ENCODE assay signal across 23 cellular contexts in genomic region chr16:13791095-13791494, GRCh38.
"Had no signal": no experiment of that assay in that cellular context is flagged by ENCODE, and none has a peak within 500 bp of the region (broad histone marks: within the 10 kb centered on the region; RNA-seq: fewer than 3 reads in every experiment).

No MANE protein-coding gene starts in this region.

- H3K9me3 Mint-ChIP-seq: stimulated activated naive CD8-positive, alpha-beta T cell treated with anti-CD3 and anti-CD28 coated beads, Interleukin-15, Interleukin-2, amounts not matched to agents 100 ng/mL and 50 ng/mL, for 24 hours had no signal

- H3K4me3 Mint-ChIP-seq: naive thymus-derived CD8-positive, alpha-beta T cell; nephron; neural progenitor cell; stimulated activated effector memory CD8-positive, alpha-beta T cell treated with anti-CD3 and anti-CD28 coated beads, Interleukin-12 subunit alpha, Interleukin-12 subunit beta, amount 100 ng/mL, for 72 hours; stimulated activated naive CD8-positive, alpha-beta T cell treated with anti-CD3 and anti-CD28 coated beads, Interleukin-15, Interleukin-2, amounts not matched to agents 100 ng/mL and 50 ng/mL, for 24 hours had no signal

- H3K27me3 Mint-ChIP-seq: stimulated activated naive CD8-positive, alpha-beta T cell treated with anti-CD3 and anti-CD28 coated beads, Interleukin-15, Interleukin-2, amounts not matched to agents 100 ng/mL and 50 ng/mL, for 24 hours had no signal

- DNase-seq: naive thymus-derived CD8-positive, alpha-beta T cell; occipital lobe; ovary; posterior cingulate gyrus; psoas muscle; right cardiac atrium; right lobe of liver; sigmoid colon; small intestine; stimulated activated CD4-positive, alpha-beta T cell treated with anti-CD3 and anti-CD28 coated beads, Interleukin-15, amount 100 ng/mL, for 24 hours; stimulated activated CD4-positive, alpha-beta T cell treated with anti-CD3 and anti-CD28 coated beads, Interleukin-2, amount 100 ng/mL, for 24 hours; stimulated activated CD4-positive, alpha-beta T cell treated with anti-CD3 and anti-CD28 coated beads, Interleukin-2, amount 100 ng/mL, for 48 hours; stimulated activated CD4-positive, alpha-beta T cell treated with anti-CD3 and anti-CD28 coated beads, Interleukin-4, amount 100 ng/mL, for 24 hours; stimulated activated naive CD4-positive, alpha-beta T cell treated with Interleukin-2 at 50 U/mL for 16 hours; stomach; thyroid gland; trophoblast cell; upper lobe of left lung had no signal

- H3K27ac Mint-ChIP-seq: naive thymus-derived CD8-positive, alpha-beta T cell; nephron; neural progenitor cell; progenitor cell of endocrine pancreas; stimulated activated effector memory CD8-positive, alpha-beta T cell treated with anti-CD3 and anti-CD28 coated beads, Interleukin-12 subunit alpha, Interleukin-12 subunit beta, amount 100 ng/mL, for 72 hours; stimulated activated naive CD8-positive, alpha-beta T cell treated with anti-CD3 and anti-CD28 coated beads, Interleukin-15, Interleukin-2, amounts not matched to agents 100 ng/mL and 50 ng/mL, for 24 hours had no signal

- H3K36me3 Mint-ChIP-seq: neural progenitor cell; stimulated activated effector memory CD8-positive, alpha-beta T cell treated with anti-CD3 and anti-CD28 coated beads, Interleukin-12 subunit alpha, Interleukin-12 subunit beta, amount 100 ng/mL, for 72 hours had no signal

- ATAC-seq: naive thymus-derived CD8-positive, alpha-beta T cell; psoas muscle; right cardiac atrium; right lobe of liver; stimulated activated effector memory CD8-positive, alpha-beta T cell treated with anti-CD3 and anti-CD28 coated beads, Interleukin-12 subunit alpha, Interleukin-12 subunit beta, amount 100 ng/mL, for 72 hours had no signal

- H3K4me1 Mint-ChIP-seq: naive thymus-derived CD8-positive, alpha-beta T cell; stimulated activated effector memory CD8-positive, alpha-beta T cell treated with anti-CD3 and anti-CD28 coated beads, Interleukin-12 subunit alpha, Interleukin-12 subunit beta, amount 100 ng/mL, for 72 hours had no signal
